1 cellular context compared by ENCODE assay signal in the genomic region with DNA sequence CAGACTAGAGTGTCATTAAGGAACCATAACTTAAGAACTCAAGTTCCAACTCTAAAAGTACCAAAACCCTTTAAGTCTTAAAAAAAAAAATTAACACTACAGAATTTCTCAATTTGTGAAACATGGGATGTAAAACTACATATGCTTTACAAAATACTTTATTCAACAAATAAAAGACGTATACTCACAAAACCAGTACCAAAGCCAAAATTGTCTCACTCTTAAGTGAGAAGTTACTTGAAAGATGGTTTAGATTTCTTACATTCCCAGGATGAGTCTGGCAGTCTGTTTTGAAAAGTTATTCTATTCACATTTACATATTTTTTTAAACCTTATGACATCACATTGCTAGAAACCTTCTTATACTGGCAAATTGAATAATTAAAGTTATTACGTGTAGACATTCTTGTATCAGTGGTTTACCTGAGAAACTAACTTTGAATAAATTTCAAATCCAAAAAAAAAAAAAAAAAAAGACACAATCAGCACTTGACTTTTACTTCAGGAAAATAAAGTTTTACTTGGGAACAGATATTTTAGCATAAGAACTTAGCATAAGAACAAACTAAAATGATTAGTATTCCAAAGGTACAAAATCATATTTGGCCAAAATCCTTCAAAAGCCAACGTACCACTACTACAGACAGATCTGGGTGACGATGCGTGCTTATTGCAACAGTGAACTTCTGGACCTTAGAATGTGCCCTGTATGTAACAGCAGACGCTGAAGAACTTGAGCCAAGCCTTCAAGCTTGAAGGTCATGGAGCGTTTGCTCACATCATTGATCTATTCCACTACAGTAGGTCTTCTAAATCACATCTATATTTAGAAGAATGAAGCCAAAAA.
TF ChIP-seq lines count a peak whose summit lies in the region.

No MANE protein-coding gene starts in this region.

TF ChIP-seq in HEK293, 187 proteins besides CTCF, POLR2A, EP300 and RAD21 (continued from another document):
- TF ChIP-seq, protein P1, sequence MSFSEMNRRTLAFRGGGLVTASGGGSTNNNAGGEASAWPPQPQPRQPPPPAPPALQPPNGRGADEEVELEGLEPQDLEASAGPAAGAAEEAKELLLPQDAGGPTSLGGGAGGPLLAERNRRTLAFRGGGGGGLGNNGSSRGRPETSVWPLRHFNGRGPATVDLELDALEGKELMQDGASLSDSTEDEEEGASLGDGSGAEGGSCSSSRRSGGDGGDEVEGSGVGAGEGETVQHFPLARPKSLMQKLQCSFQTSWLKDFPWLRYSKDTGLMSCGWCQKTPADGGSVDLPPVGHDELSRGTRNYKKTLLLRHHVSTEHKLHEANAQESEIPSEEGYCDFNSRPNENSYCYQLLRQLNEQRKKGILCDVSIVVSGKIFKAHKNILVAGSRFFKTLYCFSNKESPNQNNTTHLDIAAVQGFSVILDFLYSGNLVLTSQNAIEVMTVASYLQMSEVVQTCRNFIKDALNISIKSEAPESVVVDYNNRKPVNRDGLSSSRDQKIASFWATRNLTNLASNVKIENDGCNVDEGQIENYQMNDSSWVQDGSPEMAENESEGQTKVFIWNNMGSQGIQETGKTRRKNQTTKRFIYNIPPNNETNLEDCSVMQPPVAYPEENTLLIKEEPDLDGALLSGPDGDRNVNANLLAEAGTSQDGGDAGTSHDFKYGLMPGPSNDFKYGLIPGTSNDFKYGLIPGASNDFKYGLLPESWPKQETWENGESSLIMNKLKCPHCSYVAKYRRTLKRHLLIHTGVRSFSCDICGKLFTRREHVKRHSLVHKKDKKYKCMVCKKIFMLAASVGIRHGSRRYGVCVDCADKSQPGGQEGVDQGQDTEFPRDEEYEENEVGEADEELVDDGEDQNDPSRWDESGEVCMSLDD (tag by site-specific recombination; IDR thresholded peaks at IDR 0.05) = no peak
- TF ChIP-seq, protein P2, sequence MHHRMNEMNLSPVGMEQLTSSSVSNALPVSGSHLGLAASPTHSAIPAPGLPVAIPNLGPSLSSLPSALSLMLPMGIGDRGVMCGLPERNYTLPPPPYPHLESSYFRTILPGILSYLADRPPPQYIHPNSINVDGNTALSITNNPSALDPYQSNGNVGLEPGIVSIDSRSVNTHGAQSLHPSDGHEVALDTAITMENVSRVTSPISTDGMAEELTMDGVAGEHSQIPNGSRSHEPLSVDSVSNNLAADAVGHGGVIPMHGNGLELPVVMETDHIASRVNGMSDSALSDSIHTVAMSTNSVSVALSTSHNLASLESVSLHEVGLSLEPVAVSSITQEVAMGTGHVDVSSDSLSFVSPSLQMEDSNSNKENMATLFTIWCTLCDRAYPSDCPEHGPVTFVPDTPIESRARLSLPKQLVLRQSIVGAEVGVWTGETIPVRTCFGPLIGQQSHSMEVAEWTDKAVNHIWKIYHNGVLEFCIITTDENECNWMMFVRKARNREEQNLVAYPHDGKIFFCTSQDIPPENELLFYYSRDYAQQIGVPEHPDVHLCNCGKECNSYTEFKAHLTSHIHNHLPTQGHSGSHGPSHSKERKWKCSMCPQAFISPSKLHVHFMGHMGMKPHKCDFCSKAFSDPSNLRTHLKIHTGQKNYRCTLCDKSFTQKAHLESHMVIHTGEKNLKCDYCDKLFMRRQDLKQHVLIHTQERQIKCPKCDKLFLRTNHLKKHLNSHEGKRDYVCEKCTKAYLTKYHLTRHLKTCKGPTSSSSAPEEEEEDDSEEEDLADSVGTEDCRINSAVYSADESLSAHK (tag by site-specific recombination; IDR thresholded peaks at IDR 0.05) = no peak
- TF ChIP-seq ZNF350 (tag by site-specific recombination; IDR thresholded peaks at IDR 0.05) = no peak
- no peak for TF ChIP-seq YY1 (tag by site-specific recombination; IDR thresholded peaks at IDR 0.05)
- TF ChIP-seq ZNF211 (tag by site-specific recombination; IDR thresholded peaks at IDR 0.05; ENCODE audit: low read depth) = no peak
- peak; percentile 73 for TF ChIP-seq ZNF600 (tag by site-specific recombination; IDR thresholded peaks at IDR 0.05)
TF ChIP-seq in HEK293: peak in this region for 15.
